ENCODE assay signal across 1 cellular context in genomic region chr9:13791816-13792215, GRCh38.
TF ChIP-seq lines count a peak whose summit lies in the region.

No MANE protein-coding gene starts in this region.

TF ChIP-seq in GM23338, 12 proteins besides CTCF, POLR2A, EP300 and RAD21:
- no peak for TF ChIP-seq ZNF462 (CRISPR knock-in tag; IDR thresholded peaks at IDR 0.05)
- no peak for TF ChIP-seq REST (IDR thresholded peaks at IDR 0.05; ENCODE audit: unreplicated experiment)
- TF ChIP-seq EZH2 (IDR thresholded peaks at IDR 0.05; ENCODE audit: low read depth, unreplicated experiment), result no peak
- no peak for TF ChIP-seq NANOG (IDR thresholded peaks at IDR 0.05; ENCODE audit: borderline replicate concordance)
- no peak for TF ChIP-seq ZNF114 (CRISPR knock-in tag; IDR thresholded peaks at IDR 0.05)
